Comparison of ENCODE assay signal across 8 cellular contexts in genomic region chr19:39970674-39971379, GRCh38. TPM values are rescaled to one million over a fixed set of nuclear protein-coding genes. Genes with fewer than 3 reads are reported as not detected.
A peak's percentile ranks its signal among the peaks of the same experiment; 100 is the strongest.
DNase-seq lines count a peak whose midpoint lies in the region; FAIRE-seq and TF ChIP-seq lines count a peak whose summit lies in the region.

Gene PSMC4, plus strand, starts transcription at chr19:39971165. Its CDS starts 38 bp downstream, at chr19:39971203.

- H2BK15ac ChIP-seq in H1 (ENCODE audit: low read length) (no peak within 1 kb of the TSS), mesenchymal stem cell (ENCODE audit: low read depth, poor library complexity, severe bottlenecking) (no peak within 1 kb of the TSS)

- H3K36me3 ChIP-seq in H1 (ENCODE audit: control insufficient read depth in 2 of 4, insufficient read depth in 4 of 4, low read length in 3 of 4), result peaks cover 15 to 36% (median 22%) of the 10 kb centered on the region in 4 experiments
- H3K36me3 ChIP-seq in mesenchymal stem cell (ENCODE audit: control insufficient read depth in 1 of 2, insufficient read depth in 2 of 2, low read depth in 1 of 2, low read length in 2 of 2), result peaks cover 23 to 39% of the 10 kb centered on the region in 2 experiments

- TF ChIP-seq EP300 in H1 (IDR thresholded peaks at IDR 0.05; ENCODE audit: borderline replicate concordance in 1 of 2, low read depth in 2 of 2, low read length in 2 of 2), result peak in 1 of 2 experiments; percentile 60; a peak in 1 of 3 replicates

- H2BK20ac ChIP-seq in H1 (ENCODE audit: low read length), result no peak within 1 kb of the TSS

- H3K4me1 ChIP-seq in H1 (replicated peaks in 1 of 4; ENCODE audit: control insufficient read depth in 3 of 4, insufficient read depth in 4 of 4, low read length in 3 of 4) (peaks cover 0 to 2% (median 0%) of the 10 kb centered on the region in 4 experiments; a peak in 1 of 7 replicates), mesenchymal stem cell (ENCODE audit: control insufficient read depth, insufficient read depth, low read depth, low read length) (peaks cover 11% of the 10 kb centered on the region)

- H3K14ac ChIP-seq in H1 (ENCODE audit: insufficient read length), result no peak within 1 kb of the TSS
- H3K14ac ChIP-seq in mesenchymal stem cell (ENCODE audit: low read length in 2 of 2), result peak within 1 kb of the TSS in 1 of 2 experiments; percentile 76

- H3K27me3 ChIP-seq in H1 (replicated peaks in 1 of 4; ENCODE audit: control insufficient read depth in 3 of 4, extremely low read depth in 1 of 4, insufficient read depth in 3 of 4, low read length in 3 of 4), result no peaks in the 10 kb centered on the region
- H3K27me3 ChIP-seq in mesenchymal stem cell (ENCODE audit: control insufficient read depth in 1 of 2, insufficient read depth in 1 of 2, low read length in 2 of 2), result no peaks in the 10 kb centered on the region

- WGBS in H1 (ENCODE audit: extremely low coverage in 1 of 2, insufficient coverage in 1 of 2, insufficient read length in 1 of 2, insufficient replicate concordance in 2 of 2, low coverage in 1 of 2, low lambda C conversion rate in 2 of 2, missing lambda C conversion rate in 1 of 2), 2 experiments, result 1% methylated on average over 45 of the region's 47 CpGs; no CpG with 5 or more reads in 1 of the 2 experiments
- WGBS in mesenchymal stem cell, result under 1% methylated on average over 37 of the region's 47 CpGs

- H3K23ac ChIP-seq in H1 (ENCODE audit: insufficient read length) (no peak within 1 kb of the TSS), mesenchymal stem cell (ENCODE audit: low read length in 2 of 2) (peak within 1 kb of the TSS in 1 of 2 experiments; percentile 34)

- H3K4me3 ChIP-seq in H1 (ENCODE audit: extremely low read depth in 1 of 4, insufficient read depth in 2 of 4, low read depth in 3 of 4, low read length in 4 of 4), result peak within 1 kb of the TSS; percentile 66 to 98 (median 86)
- peak within 1 kb of the TSS; percentile 74 to 94 for H3K4me3 ChIP-seq in mesenchymal stem cell (ENCODE audit: insufficient read depth in 1 of 2, low read depth in 1 of 2, low read length in 2 of 2)

- H3K56ac ChIP-seq in H1 (replicated peaks; ENCODE audit: insufficient read length, low read depth, low read length), result peak within 1 kb of the TSS; percentile 67

- H4K91ac ChIP-seq in H1 (replicated peaks; ENCODE audit: insufficient read length, low read length), result peak within 1 kb of the TSS; percentile 45
- H4K91ac ChIP-seq in mesenchymal stem cell (ENCODE audit: low read length), result peak within 1 kb of the TSS; percentile 47

- peak; percentile 57 to 63 for TF ChIP-seq RAD21 in H1 (IDR thresholded peaks at IDR 0.05 in 1 of 2, conservative IDR thresholded peaks at IDR 0.05 in 1 of 2; ENCODE audit: low read depth in 2 of 2, low read length in 2 of 2)

- H4K8ac ChIP-seq in H1 (ENCODE audit: extremely low read depth, insufficient read depth, low read length), result peak within 1 kb of the TSS; percentile 66; the same call in 1 of the 2 replicates
- peak within 1 kb of the TSS; percentile 85 for H4K8ac ChIP-seq in mesenchymal stem cell (ENCODE audit: low read length)

- no peak within 1 kb of the TSS for H3K18ac ChIP-seq in H1 (ENCODE audit: extremely low read depth, low read length)
- H3K18ac ChIP-seq in mesenchymal stem cell (ENCODE audit: low read depth in 1 of 2, low read length in 2 of 2), result peak within 1 kb of the TSS; percentile 85

- peaks cover 2 to 8% of the 10 kb centered on the region in 2 experiments for H4K20me1 ChIP-seq in H1 (replicated peaks in 1 of 2; ENCODE audit: control insufficient read depth in 1 of 2, insufficient read depth in 2 of 2, low read length in 2 of 2)

- peak within 1 kb of the TSS; percentile 71 for H2BK5ac ChIP-seq in H1 (ENCODE audit: low read depth, low read length)
- peak within 1 kb of the TSS; percentile 25 for H2BK5ac ChIP-seq in mesenchymal stem cell (ENCODE audit: low read depth, low read length, poor library complexity, severe bottlenecking)

- H2AK5ac ChIP-seq in H1 (ENCODE audit: low read depth, low read length) (no peak within 1 kb of the TSS), mesenchymal stem cell (ENCODE audit: low read length, severe bottlenecking) (peak within 1 kb of the TSS; percentile 37)

- H3K27ac ChIP-seq in H1 (ENCODE audit: low read depth, low read length) (peak within 1 kb of the TSS; percentile 38; the same call in 1 of the 2 replicates), mesenchymal stem cell (ENCODE audit: low read length, poor library complexity, severe bottlenecking) (peak within 1 kb of the TSS; percentile 75)

- H3K9me3 ChIP-seq in H1 (ENCODE audit: insufficient read depth in 2 of 2, low read depth in 1 of 2, low read length in 1 of 2) (no peaks in the 10 kb centered on the region), mesenchymal stem cell (ENCODE audit: control insufficient read depth, low read length) (no peaks in the 10 kb centered on the region)

- peak within 1 kb of the TSS; percentile 85 to 98 for H3K4me2 ChIP-seq in H1 (ENCODE audit: insufficient read depth in 1 of 2, low read depth in 2 of 2, low read length in 2 of 2)
- H3K4me2 ChIP-seq in mesenchymal stem cell (ENCODE audit: low read length, poor library complexity, severe bottlenecking), result peak within 1 kb of the TSS; percentile 93

- TF ChIP-seq CTCF in GM20000 (IDR thresholded peaks at IDR 0.05; ENCODE audit: extremely low read depth, missing control alignments) (peak; percentile 80), H1 (IDR thresholded peaks at IDR 0.05; ENCODE audit: control extremely low read depth in 1 of 3, insufficient read depth in 1 of 3, low read depth in 1 of 3, low read length in 3 of 3) (peak; percentile 62 to 79 (median 77))

- H3K9ac ChIP-seq in H1 (replicated peaks in 1 of 4; ENCODE audit: extremely low read depth in 1 of 4, low read depth in 3 of 4, low read length in 3 of 4), result peak within 1 kb of the TSS; percentile 68 to 78 (median 78)
- peak within 1 kb of the TSS; percentile 100 for H3K9ac ChIP-seq in mesenchymal stem cell (ENCODE audit: low read length)

- H3K79me2 ChIP-seq in H1 (ENCODE audit: control insufficient read depth in 1 of 2, insufficient read depth in 2 of 2, low read length in 2 of 2), result peaks cover 3 to 21% of the 10 kb centered on the region in 2 experiments; a peak in 3 of 4 replicates

- POLR2A ChIA-PET in H1 (lab: Charles Lee; ENCODE audit: partially characterized antibody), result interaction anchor here (0.6 to 2.8 kb wide), 15 partner anchors 8 to 300 kb away, joined by 3 to 8 read pairs (median 3); partner anchors contain the start of genes MAP3K10 and ZNF546

- H3K79me1 ChIP-seq in H1 (ENCODE audit: low read depth, low read length), result peaks cover 6% of the 10 kb centered on the region; the same call in 1 of the 2 replicates
- peaks cover 15% of the 10 kb centered on the region for H3K79me1 ChIP-seq in mesenchymal stem cell (replicated peaks; ENCODE audit: low read length, poor library complexity, severe bottlenecking)

- H2AFZ ChIP-seq in H1 (ENCODE audit: low read length), result peak within 1 kb of the TSS; percentile 29
- peak within 1 kb of the TSS; percentile 68 for H2AFZ ChIP-seq in mesenchymal stem cell (ENCODE audit: low read depth, low read length)

- DNase-seq in COLO829 (ENCODE audit: low spot score) (peak; percentile 98), GM20000 (ENCODE audit: low spot score) (peak; percentile 93), HT1080 (ENCODE audit: low read depth) (peak; percentile 99), NOMO-1 treated with DMSO at 0.1 percent for 48 hours (lab: John Stamatoyannopoulos, UW; ENCODE audit: unreplicated experiment) (peak; percentile 99), H1 (ENCODE audit: low read depth in 1 of 2, low spot score in 2 of 2) (peak; percentile 91 to 97), mesenchymal stem cell (peak; percentile 99)
- DNase-seq in activated CD8-positive, alpha-beta memory T cell treated with anti-CD3 and anti-CD28 coated beads for 48 hours (ENCODE audit: low read depth in 2 of 3, low spot score in 2 of 3), result peak; percentile 91 to 98 (median 93)
- peak; percentile 96 for DNase-seq in stimulated activated CD8-positive, alpha-beta memory T cell treated with anti-CD3 and anti-CD28 coated beads, Interleukin-15, amount 100 ng/mL, for 1 hour (ENCODE audit: low read depth)

- peak within 1 kb of the TSS; percentile 8 for H4K5ac ChIP-seq in H1 (ENCODE audit: insufficient read length, low read depth, low read length)

- H2BK12ac ChIP-seq in H1 (ENCODE audit: low read depth, low read length) (no peak within 1 kb of the TSS), mesenchymal stem cell (ENCODE audit: low read length in 2 of 2) (peak within 1 kb of the TSS in 1 of 2 experiments; percentile 12)

- no peak within 1 kb of the TSS for H2BK120ac ChIP-seq in H1 (replicated peaks; ENCODE audit: low read depth, low read length)
- peak within 1 kb of the TSS; percentile 39 for H2BK120ac ChIP-seq in mesenchymal stem cell (ENCODE audit: low read depth, low read length)

- H3K23me2 ChIP-seq in H1 (ENCODE audit: low read depth, low read length), result peaks cover 5% of the 10 kb centered on the region

- CTCF ChIA-PET in H1 (lab: Charles Lee; ENCODE audit: partially characterized antibody), result interaction anchor here (0.6 to 2.0 kb wide), 14 partner anchors 8 to 297 kb away, joined by 3 to 11 read pairs (median 3); partner anchors contain the start of gene TTC9B

- H3K4ac ChIP-seq in H1 (replicated peaks; ENCODE audit: insufficient read length, low read depth, low read length) (no peak within 1 kb of the TSS), mesenchymal stem cell (ENCODE audit: low read depth in 1 of 2, low read length in 2 of 2) (peak within 1 kb of the TSS; percentile 57 to 78)

- peak; percentile 80 to 82 for TF ChIP-seq POLR2A in H1 (IDR thresholded peaks at IDR 0.05; ENCODE audit: control extremely low read depth in 1 of 2, low read depth in 2 of 2, low read length in 2 of 2)

- peak; percentile 91 for FAIRE-seq in H1 (lab: Jason Lieb, UNC)

TF ChIP-seq in H1, 55 proteins besides CTCF, POLR2A, EP300 and RAD21 (continues in another document):
- TF ChIP-seq NANOG (IDR thresholded peaks at IDR 0.05; ENCODE audit: insufficient read depth, low read depth, low read length, poor library complexity, severe bottlenecking) (no peak), SP1 (IDR thresholded peaks at IDR 0.05; ENCODE audit: low read depth, low read length) (peak; percentile 35; the same call in 1 of the 2 replicates), CHD2 (IDR thresholded peaks at IDR 0.05; ENCODE audit: low read length) (no peak)

RNA-seq across cellular contexts. Expression of gene PSMC4, which starts in this region (rescaled TPM):
- 324 and 370 TPM in 2 replicates for total RNA-seq in HT1080 (2014; rRNA removed; shearing (Covaris generic))
- 183 and 189 TPM in 2 replicates for polyA plus RNA-seq in HT1080 (2015; cell fraction: cytosol; rRNA removed)
- 229 and 242 TPM in 2 replicates for polyA plus RNA-seq in HT1080 (2015; cell fraction: nucleus; rRNA removed)
- 126 and 127 TPM in 2 replicates for total RNA-seq in H1 (2021; fragmentation: NEBNext Ultra II Directional; extraction: Animal tissue kit (Norgen Biotek cat#: 25700))
- 116 and 148 TPM in 2 replicates for polyA plus RNA-seq in H1 (2011; rRNA removed)
- polyA plus RNA-seq in H1 (2011; cell fraction: cytosol; rRNA removed), result 128 TPM
- polyA plus RNA-seq in H1 (2011; cell fraction: nucleus; rRNA removed), result 158 TPM
- polyA plus RNA-seq in H1 (2012, experiment 1 of 2), result 130 to 163 TPM (median 157 TPM) in 4 replicates
- polyA plus RNA-seq in H1 (2012, experiment 2 of 2), result 164 TPM
- 79.2 TPM for polyA plus RNA-seq in H1 (2013, experiment 1 of 2)
- 73.0 TPM for polyA plus RNA-seq in H1 (2013, experiment 2 of 2)
- 48.7 and 77.4 TPM in 2 replicates for polyA minus RNA-seq in H1 (2011; rRNA and poly(A)+ RNA removed)
- polyA minus RNA-seq in H1 (2011; cell fraction: cytosol; rRNA and poly(A)+ RNA removed), result 70.6 TPM
- polyA minus RNA-seq in H1 (2011; cell fraction: nucleus; rRNA and poly(A)+ RNA removed), result 36.8 TPM
- polyA plus RNA-seq in mesenchymal stem cell (2013, experiment 1 of 2), result 75.6 TPM
- 75.9 TPM for polyA plus RNA-seq in mesenchymal stem cell (2013, experiment 2 of 2)

Comparison
In these comparisons a context has a peak if more than half of its experiments do, and no peak if none do; other contexts are left out.
1. Peak in every context shown above with its lines: DNase-seq, H3K4me3 ChIP-seq and H3K27ac ChIP-seq.